29 cellular contexts compared by ENCODE assay signal in genomic region chr11:106218096-106218495, GRCh38.
DNase-seq lines count a peak whose midpoint lies in the region; ATAC-seq and TF ChIP-seq lines count a peak whose summit lies in the region.
"Had no signal": no experiment of that assay in that cellular context is flagged by ENCODE, and none has a peak within 500 bp of the region (broad histone marks: within the 10 kb centered on the region; RNA-seq: fewer than 3 reads in every experiment).

No MANE protein-coding gene starts in this region.

- CTCF ChIA-PET in activated CD4-positive, alpha-beta memory T cell treated with anti-CD3 and anti-CD28 coated beads, Interleukin-2, amount 10 ng/mL, durations not matched to agents 7 days and 5 days (lab: Charles Lee) = no interaction called here

- no peaks in the 10 kb centered on the region for H3K79me1 ChIP-seq in neuronal stem cell (ENCODE audit: low read depth, low read length)

- H3K27me3 ChIP-seq in left ventricle myocardium inferior (ENCODE audit: low read depth) (no peaks in the 10 kb centered on the region), neuronal stem cell (ENCODE audit: control insufficient read depth in 3 of 3, insufficient read depth in 3 of 3, low read depth in 1 of 3, low read length in 3 of 3) (no peaks in the 10 kb centered on the region), dorsolateral prefrontal cortex (no peaks in the 10 kb centered on the region)

- TF ChIP-seq CTCF in left ventricle myocardium inferior (IDR thresholded peaks at IDR 0.05; ENCODE audit: borderline replicate concordance) (no peak), osteocyte (IDR thresholded peaks at IDR 0.05) (no peak), dorsolateral prefrontal cortex (IDR thresholded peaks at IDR 0.05 in 54 of 56, conservative IDR thresholded peaks at IDR 0.05 in 2 of 56; ENCODE audit: low read depth in 1 of 56, partially characterized antibody in 56 of 56) (no peak)

- no peak overlapping the region for H3K4ac ChIP-seq in neuronal stem cell (ENCODE audit: low read length)

- H3K4me1 Mint-ChIP-seq in osteocyte (ENCODE audit: unreplicated experiment) = peaks cover 25% of the 10 kb centered on the region
- no peaks in the 10 kb centered on the region for H3K4me1 Mint-ChIP-seq in activated CD4-positive, alpha-beta memory T cell treated with anti-CD3 and anti-CD28 coated beads, Interleukin-2, amount 10 ng/mL, durations not matched to agents 7 days and 5 days
- H3K4me1 Mint-ChIP-seq: CD14-positive monocyte; CD8-positive, alpha-beta memory T cell; IgD-negative memory B cell had no signal

- H3K9ac ChIP-seq in neuronal stem cell (ENCODE audit: low read depth, low read length, poor library complexity) = no peak overlapping the region
- H3K9ac ChIP-seq: KMS-11 had no signal

- H2BK120ac ChIP-seq in neuronal stem cell (ENCODE audit: low read depth, low read length) = no peak overlapping the region

- H3K4me3 ChIP-seq in left ventricle myocardium inferior (no peak overlapping the region), neuronal stem cell (ENCODE audit: low read length in 2 of 2) (no peak overlapping the region), dorsolateral prefrontal cortex (no peak overlapping the region)
- H3K4me3 ChIP-seq: GM12878 had no signal

- H2BK15ac ChIP-seq in neuronal stem cell (ENCODE audit: low read length) = no peak overlapping the region

- no peak overlapping the region for H4K91ac ChIP-seq in neuronal stem cell (ENCODE audit: low read depth, low read length, poor library complexity)

- H3K27ac ChIP-seq in left ventricle myocardium inferior (replicated peaks) (peak overlapping the region; percentile 41), epithelial cell of prostate (peak overlapping the region; percentile 47), neuronal stem cell (replicated peaks; ENCODE audit: low read length) (no peak overlapping the region), dorsolateral prefrontal cortex (no peak overlapping the region)
- H3K27ac ChIP-seq: HL-60, KMS-11 had no signal

- H4K8ac ChIP-seq in neuronal stem cell (ENCODE audit: low read depth, low read length) = no peak overlapping the region

- no CpG with 5 or more reads among the region's 3 CpGs for WGBS in neuronal stem cell (ENCODE audit: extremely low coverage in 2 of 2, insufficient read length in 2 of 2, insufficient replicate concordance in 1 of 2), 2 donors

- H2BK12ac ChIP-seq in neuronal stem cell (ENCODE audit: low read length) = no peak overlapping the region

- no peak overlapping the region for H2AK5ac ChIP-seq in neuronal stem cell (ENCODE audit: low read depth, low read length)

- no peak for DNase-seq in left ventricle myocardium inferior
- DNase-seq in Right ventricle myocardium inferior (ENCODE audit: missing footprints) = no peak
- no peak for DNase-seq in epithelial cell of prostate (ENCODE audit: low read depth, low spot score)
- no peak for DNase-seq in osteocyte (ENCODE audit: extremely low spot score, unreplicated experiment)
- no peak for DNase-seq in neuronal stem cell (ENCODE audit: low spot score)
- no peak for DNase-seq in activated CD4-positive, alpha-beta memory T cell treated with anti-CD3 and anti-CD28 coated beads, Interleukin-2, amount 10 ng/mL, durations not matched to agents 7 days and 5 days
- no peak for DNase-seq in dorsolateral prefrontal cortex
- DNase-seq in NCI-H146 treated with DMSO at 0.1 percent for 48 hours (lab: John Stamatoyannopoulos, UW; ENCODE audit: unreplicated experiment) = no peak
- DNase-seq: 8988T; ACHN; BE2C; CD8-positive, alpha-beta memory T cell; DMS 273 treated with DMSO at 0.1 percent for 48 hours; DMS79; EL; GDM1; NCI-H1048; NCI-H1417 treated with DMSO at 0.1 percent for 48 hours; NCI-H187; NCI-H2081 treated with DMSO at 0.1 percent for 48 hours; NCI-H446; NCI-H524 treated with DMSO at 0.1 percent for 48 hours; NCI-H774 had no signal

- H3K36me3 ChIP-seq in left ventricle myocardium inferior = no peaks in the 10 kb centered on the region
- H3K36me3 ChIP-seq in neuronal stem cell (replicated peaks in 1 of 2; ENCODE audit: control insufficient read depth in 2 of 2, insufficient read depth in 2 of 2, low read length in 2 of 2) = no peaks in the 10 kb centered on the region
- H3K36me3 ChIP-seq: BE2C had no signal

- peaks cover 13% of the 10 kb centered on the region for H3K9me3 Mint-ChIP-seq in osteocyte (ENCODE audit: unreplicated experiment)
- H3K9me3 Mint-ChIP-seq in activated CD4-positive, alpha-beta memory T cell treated with anti-CD3 and anti-CD28 coated beads, Interleukin-2, amount 10 ng/mL, durations not matched to agents 7 days and 5 days = peaks cover 5% of the 10 kb centered on the region

- H3K4me2 ChIP-seq in neuronal stem cell (ENCODE audit: insufficient read depth, low read length, poor library complexity, severe bottlenecking) = no peak overlapping the region
- H3K4me2 ChIP-seq: KMS-11 had no signal

- no peak overlapping the region for H2BK5ac ChIP-seq in neuronal stem cell (ENCODE audit: low read length)

- H3K4me1 ChIP-seq in left ventricle myocardium inferior = no peaks in the 10 kb centered on the region
- H3K4me1 ChIP-seq in neuronal stem cell (ENCODE audit: control insufficient read depth in 2 of 2, insufficient read depth in 1 of 2, low read depth in 1 of 2, low read length in 2 of 2) = peaks cover 0 to 3% of the 10 kb centered on the region in 2 donors
- H3K4me1 ChIP-seq: BE2C had no signal

- H3K9me3 ChIP-seq in left ventricle myocardium inferior (replicated peaks) = peaks cover 33% of the 10 kb centered on the region
- H3K9me3 ChIP-seq in neuronal stem cell (replicated peaks in 1 of 2; ENCODE audit: control insufficient read depth in 2 of 2, insufficient read depth in 1 of 2, low read depth in 1 of 2, low read length in 2 of 2) = peaks cover 0 to 8% of the 10 kb centered on the region in 2 donors
- H3K9me3 ChIP-seq: BE2C had no signal

- intact Hi-C loops in left ventricle myocardium inferior (cut with micrococcal nuclease) (no loop called here), Right ventricle myocardium inferior (cut with DNase I) (no loop called here), dorsolateral prefrontal cortex (cut with DNase I) (no loop called here)

- H3K27ac Mint-ChIP-seq in osteocyte (ENCODE audit: unreplicated experiment) = peak overlapping the region; percentile 36
- no peak overlapping the region for H3K27ac Mint-ChIP-seq in activated CD4-positive, alpha-beta memory T cell treated with anti-CD3 and anti-CD28 coated beads, Interleukin-2, amount 10 ng/mL, durations not matched to agents 7 days and 5 days
- H3K27ac Mint-ChIP-seq: CD14-positive monocyte; CD8-positive, alpha-beta memory T cell; IgD-negative memory B cell had no signal

- H3K36me3 Mint-ChIP-seq in osteocyte (ENCODE audit: unreplicated experiment) = no peaks in the 10 kb centered on the region
- H3K36me3 Mint-ChIP-seq in activated CD4-positive, alpha-beta memory T cell treated with anti-CD3 and anti-CD28 coated beads, Interleukin-2, amount 10 ng/mL, durations not matched to agents 7 days and 5 days (ENCODE audit: low read depth) = no peaks in the 10 kb centered on the region
- H3K36me3 Mint-ChIP-seq: CD14-positive monocyte, IgD-negative memory B cell had no signal

- ATAC-seq in Right ventricle myocardium inferior = no peak
- ATAC-seq: GM12878, HCT116 had no signal

- POLR2A ChIA-PET in activated CD4-positive, alpha-beta memory T cell treated with anti-CD3 and anti-CD28 coated beads, Interleukin-2, amount 10 ng/mL, durations not matched to agents 7 days and 5 days (lab: Charles Lee) = no interaction called here

- no peak overlapping the region for H3K23ac ChIP-seq in neuronal stem cell (ENCODE audit: low read depth, low read length, poor library complexity)

- H2AFZ ChIP-seq in neuronal stem cell (ENCODE audit: low read length) = no peak overlapping the region

- no peak overlapping the region for H3K18ac ChIP-seq in neuronal stem cell (ENCODE audit: low read length)

- no peak overlapping the region for H3K14ac ChIP-seq in neuronal stem cell (ENCODE audit: low read length)

- H3K27me3 Mint-ChIP-seq in osteocyte (ENCODE audit: unreplicated experiment) = peaks cover 13% of the 10 kb centered on the region
- H3K27me3 Mint-ChIP-seq in activated CD4-positive, alpha-beta memory T cell treated with anti-CD3 and anti-CD28 coated beads, Interleukin-2, amount 10 ng/mL, durations not matched to agents 7 days and 5 days = no peaks in the 10 kb centered on the region
- H3K27me3 Mint-ChIP-seq: IgD-negative memory B cell had no signal

- H3K4me3 Mint-ChIP-seq in osteocyte (ENCODE audit: unreplicated experiment) = no peak overlapping the region
- no peak overlapping the region for H3K4me3 Mint-ChIP-seq in activated CD4-positive, alpha-beta memory T cell treated with anti-CD3 and anti-CD28 coated beads, Interleukin-2, amount 10 ng/mL, durations not matched to agents 7 days and 5 days
- H3K4me3 Mint-ChIP-seq: CD14-positive monocyte; CD8-positive, alpha-beta memory T cell; IgD-negative memory B cell had no signal

Comparison
In these comparisons a context has a peak if more than half of its experiments do, and no peak if none do; other contexts are left out.
1. H3K27ac ChIP-seq: peak in left ventricle myocardium inferior (single experiment) and epithelial cell of prostate (single experiment); none in neuronal stem cell (single experiment) and dorsolateral prefrontal cortex (0 of 59).